In the genomic region with DNA sequence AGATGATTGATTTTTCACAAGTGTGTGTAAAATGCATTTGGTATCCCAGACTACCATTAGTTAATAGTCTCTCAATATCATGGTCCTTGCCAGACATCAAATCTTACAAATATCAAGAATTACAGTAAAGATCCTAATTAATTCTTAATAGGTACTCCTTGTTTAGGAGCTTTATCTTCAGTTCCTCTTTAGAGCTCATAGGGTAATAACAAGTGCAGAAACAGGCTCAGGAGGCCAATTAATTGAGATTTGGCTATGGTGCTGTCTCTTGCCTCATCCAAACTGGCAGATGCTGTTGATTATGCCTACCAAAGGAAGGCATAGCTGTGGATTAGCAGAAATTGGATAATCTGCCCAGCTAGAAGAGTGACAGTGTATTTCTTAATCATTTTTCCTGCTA, we compare ENCODE assay signal across 13 cellular contexts.
A peak's percentile ranks its signal among the peaks of the same experiment; 100 is the strongest.
DNase-seq lines count a peak whose midpoint lies in the region; ATAC-seq lines count a peak whose summit lies in the region.
"Had no signal": no experiment of that assay in that cellular context is flagged by ENCODE, and none has a peak within 500 bp of the region (broad histone marks: within the 10 kb centered on the region; RNA-seq: fewer than 3 reads in every experiment).

No MANE protein-coding gene starts in this region.

- DNase-seq in D341Med (ENCODE audit: low spot score) (peak; percentile 45), GF-D8 (lab: John Stamatoyannopoulos, UW) (peak; percentile 51), NCI-H82 (lab: John Stamatoyannopoulos, UW) (peak; percentile 95), fibroblast of gingiva (ENCODE audit: low read depth) (peak; percentile 31)
- no peak for DNase-seq in activated CD8-positive, alpha-beta memory T cell treated with anti-CD3 and anti-CD28 coated beads, Interleukin-2, amount 50 U/mL, for 48 hours
- DNase-seq: Caco-2, DND-41, GDM1, KBM-7, NCI-H1694, NCI-H226 had no signal

- no peak for ATAC-seq in GM18867 (IDR thresholded peaks at IDR 0.05; ENCODE audit: unreplicated experiment)
- ATAC-seq in GM18502 (IDR thresholded peaks at IDR 0.05; ENCODE audit: poor library complexity, unreplicated experiment) = no peak
